In the genomic region with DNA sequence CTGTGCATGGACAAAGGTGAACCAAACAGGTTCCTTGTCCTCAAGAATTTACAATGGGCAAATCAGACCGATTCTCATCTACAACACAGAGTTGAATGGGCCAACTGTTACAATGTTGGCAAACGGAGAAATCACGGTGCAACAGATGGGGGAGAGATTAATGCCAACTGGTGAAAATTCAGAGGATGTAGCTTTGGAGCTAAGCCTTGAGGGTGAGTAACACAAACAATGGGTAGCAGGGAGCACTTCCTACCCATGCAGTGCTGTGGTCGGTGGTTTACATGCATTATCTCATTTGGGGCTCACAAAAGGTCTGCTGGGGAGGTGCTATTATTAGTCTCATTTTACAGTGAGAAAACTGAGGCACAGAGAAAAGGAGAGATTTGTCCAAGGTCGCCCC, we compare ENCODE assay signal across 10 cellular contexts. TPM values are rescaled to one million over a fixed set of nuclear protein-coding genes. Genes with fewer than 3 reads are reported as not detected.
DNase-seq lines count a peak whose midpoint lies in the region; TF ChIP-seq lines count a peak whose summit lies in the region.
"Had no signal": no experiment of that assay in that cellular context is flagged by ENCODE, and none has a peak within 500 bp of the region (broad histone marks: within the 10 kb centered on the region; RNA-seq: fewer than 3 reads in every experiment).

No MANE protein-coding gene starts in this region.

- no peaks in the 10 kb centered on the region for H3K36me3 ChIP-seq in MG63
- H3K36me3 ChIP-seq: lower lobe of right lung, right atrium auricular region had no signal

- intact Hi-C loops in activated T-helper 1 cell treated with anti-CD3 and anti-CD28 coated beads, Interleukin-12 subunit alpha, Interleukin-12 subunit beta, Interleukin-2, Interleukin-4 antibody, amounts not matched to agents 30 ng/mL and 10 ng/mL and 1 ng/mL, durations not matched to agents 14 hours and 24 hours and 36 hours (cut with micrococcal nuclease): loop anchor here (5.0 to 10.0 kb wide), 3 partner anchors 199 to 1884 kb away; a partner anchor contains a TSS

- H3K4me1 Mint-ChIP-seq in activated T-helper 1 cell treated with anti-CD3 and anti-CD28 coated beads, Interleukin-12 subunit alpha, Interleukin-12 subunit beta, Interleukin-2, Interleukin-4 antibody, amounts not matched to agents 30 ng/mL and 10 ng/mL and 1 ng/mL, durations not matched to agents 14 hours and 24 hours and 36 hours (ENCODE audit: low read depth): peaks cover 51% of the 10 kb centered on the region
- peaks cover 20% of the 10 kb centered on the region for H3K4me1 Mint-ChIP-seq in nephron

- H3K27me3 ChIP-seq in MG63: 0 out of 2 replicates have a peak, but pooled peaks cover 5% of the 10 kb centered on the region

- DNase-seq in DMS53 (lab: John Stamatoyannopoulos, UW) (peak; percentile 31), DMS53 treated with DMSO at 0.1 percent for 48 hours (lab: John Stamatoyannopoulos, UW; ENCODE audit: unreplicated experiment) (no peak), MG63 (peak; percentile 75), NCI-H187 treated with DMSO at 0.1 percent for 48 hours (lab: John Stamatoyannopoulos, UW) (no peak), anterior cingulate cortex (lab: John Stamatoyannopoulos, UW) (no peak)
- no peak for DNase-seq in activated T-helper 1 cell treated with anti-CD3 and anti-CD28 coated beads, Interleukin-12 subunit alpha, Interleukin-12 subunit beta, Interleukin-2, Interleukin-4 antibody, amounts not matched to agents 30 ng/mL and 10 ng/mL and 1 ng/mL, durations not matched to agents 14 hours and 24 hours and 36 hours (ENCODE audit: low spot score)
- no peak for DNase-seq in activated effector memory CD4-positive, alpha-beta T cell treated with Interleukin-2 at 50 U/mL for 16 hours
- DNase-seq: lower lobe of right lung had no signal

- H3K9me3 ChIP-seq in MG63: no peaks in the 10 kb centered on the region
- H3K9me3 ChIP-seq: lower lobe of right lung, right atrium auricular region had no signal

- no peaks in the 10 kb centered on the region for H3K9me3 Mint-ChIP-seq in activated T-helper 1 cell treated with anti-CD3 and anti-CD28 coated beads, Interleukin-12 subunit alpha, Interleukin-12 subunit beta, Interleukin-2, Interleukin-4 antibody, amounts not matched to agents 30 ng/mL and 10 ng/mL and 1 ng/mL, durations not matched to agents 14 hours and 24 hours and 36 hours
- H3K9me3 Mint-ChIP-seq in nephron: peaks cover under 1% of the 10 kb centered on the region

- TF ChIP-seq CTCF in nephron (IDR thresholded peaks at IDR 0.05; ENCODE audit: unreplicated experiment in 3 of 3): no peak

- peak overlapping the region; percentile 84 for H3K4me3 Mint-ChIP-seq in activated T-helper 1 cell treated with anti-CD3 and anti-CD28 coated beads, Interleukin-12 subunit alpha, Interleukin-12 subunit beta, Interleukin-2, Interleukin-4 antibody, amounts not matched to agents 30 ng/mL and 10 ng/mL and 1 ng/mL, durations not matched to agents 14 hours and 24 hours and 36 hours
- peak overlapping the region; percentile 76 to 84 (median 82) for H3K4me3 Mint-ChIP-seq in nephron

- no peak overlapping the region for H3K4me3 ChIP-seq in MG63

- peak overlapping the region; percentile 96 for H3K27ac Mint-ChIP-seq in activated T-helper 1 cell treated with anti-CD3 and anti-CD28 coated beads, Interleukin-12 subunit alpha, Interleukin-12 subunit beta, Interleukin-2, Interleukin-4 antibody, amounts not matched to agents 30 ng/mL and 10 ng/mL and 1 ng/mL, durations not matched to agents 14 hours and 24 hours and 36 hours
- H3K27ac Mint-ChIP-seq in nephron: peak overlapping the region in 1 of 3 experiments; percentile 7

- peaks cover 9% of the 10 kb centered on the region for H3K36me3 Mint-ChIP-seq in activated T-helper 1 cell treated with anti-CD3 and anti-CD28 coated beads, Interleukin-12 subunit alpha, Interleukin-12 subunit beta, Interleukin-2, Interleukin-4 antibody, amounts not matched to agents 30 ng/mL and 10 ng/mL and 1 ng/mL, durations not matched to agents 14 hours and 24 hours and 36 hours (ENCODE audit: low read depth)
- peaks cover under 1% of the 10 kb centered on the region for H3K36me3 Mint-ChIP-seq in nephron (ENCODE audit: low read depth)

- peaks cover 2% of the 10 kb centered on the region for H3K27me3 Mint-ChIP-seq in activated T-helper 1 cell treated with anti-CD3 and anti-CD28 coated beads, Interleukin-12 subunit alpha, Interleukin-12 subunit beta, Interleukin-2, Interleukin-4 antibody, amounts not matched to agents 30 ng/mL and 10 ng/mL and 1 ng/mL, durations not matched to agents 14 hours and 24 hours and 36 hours (ENCODE audit: insufficient read depth)
- H3K27me3 Mint-ChIP-seq in nephron (ENCODE audit: low read depth): peaks cover 54% of the 10 kb centered on the region

RNA-seq across cellular contexts. Expression of a gene that starts 0.9 kb away (rescaled TPM):
- total RNA-seq in MG63 (2014; rRNA removed; shearing (Covaris generic); ENCODE audit: low replicate concordance): 15.2 and 19.2 TPM in 2 replicates
- 80.1 TPM in 2 replicates for total RNA-seq in activated T-helper 1 cell treated with anti-CD3 and anti-CD28 coated beads, Interleukin-12 subunit alpha, Interleukin-12 subunit beta, Interleukin-2, Interleukin-4 antibody, amounts not matched to agents 30 ng/mL and 10 ng/mL and 1 ng/mL, durations not matched to agents 14 hours and 24 hours and 36 hours

RNA-seq across cellular contexts. Expression of a gene that starts 49.5 kb away (rescaled TPM):
- 151 and 216 TPM in 2 replicates for total RNA-seq in MG63 (2014; rRNA removed; shearing (Covaris generic); ENCODE audit: low replicate concordance)
- total RNA-seq in activated T-helper 1 cell treated with anti-CD3 and anti-CD28 coated beads, Interleukin-12 subunit alpha, Interleukin-12 subunit beta, Interleukin-2, Interleukin-4 antibody, amounts not matched to agents 30 ng/mL and 10 ng/mL and 1 ng/mL, durations not matched to agents 14 hours and 24 hours and 36 hours: 821 and 823 TPM in 2 replicates

RNA-seq across cellular contexts. Expression of a gene that starts 50.4 kb away (rescaled TPM):
- total RNA-seq in MG63 (2014; rRNA removed; shearing (Covaris generic); ENCODE audit: low replicate concordance): 293 and 407 TPM in 2 replicates
- 284 and 298 TPM in 2 replicates for total RNA-seq in activated T-helper 1 cell treated with anti-CD3 and anti-CD28 coated beads, Interleukin-12 subunit alpha, Interleukin-12 subunit beta, Interleukin-2, Interleukin-4 antibody, amounts not matched to agents 30 ng/mL and 10 ng/mL and 1 ng/mL, durations not matched to agents 14 hours and 24 hours and 36 hours

Comparison
In these comparisons a context has a peak if more than half of its experiments do, and no peak if none do; other contexts are left out.
1. DNase-seq: peak in DMS53 (single experiment) and MG63 (single experiment); none in DMS53 treated with DMSO at 0.1 percent for 48 hours (single experiment), activated T-helper 1 cell treated with anti-CD3 and anti-CD28 coated beads, Interleukin-12 subunit alpha, Interleukin-12 subunit beta, Interleukin-2, Interleukin-4 antibody, amounts not matched to agents 30 ng/mL and 10 ng/mL and 1 ng/mL, durations not matched to agents 14 hours and 24 hours and 36 hours (single experiment), NCI-H187 treated with DMSO at 0.1 percent for 48 hours (single experiment), activated effector memory CD4-positive, alpha-beta T cell treated with Interleukin-2 at 50 U/mL for 16 hours (single experiment) and anterior cingulate cortex (0 of 58).